In genomic region chr7:124456286-124456685, GRCh38 we compare ENCODE assay signal across 21 cellular contexts.
DNase-seq lines count a peak whose midpoint lies in the region; ATAC-seq, FAIRE-seq and TF ChIP-seq lines count a peak whose summit lies in the region.
"Had no signal": no experiment of that assay in that cellular context is flagged by ENCODE, and none has a peak within 500 bp of the region (broad histone marks: within the 10 kb centered on the region; RNA-seq: fewer than 3 reads in every experiment).

No MANE protein-coding gene starts in this region.

- H3K18ac ChIP-seq in IMR-90 (ENCODE audit: low read depth, low read length): peak overlapping the region; percentile 20; the same call in 1 of the 2 replicates

- H3K27ac ChIP-seq in IMR-90 (ENCODE audit: insufficient read depth, low read length) (no peak overlapping the region), keratinocyte (ENCODE audit: control insufficient read depth, insufficient read depth, low read length) (no peak overlapping the region), adrenal gland (no peak overlapping the region), gastroesophageal sphincter (no peak overlapping the region)
- H3K27ac ChIP-seq: BLaER1 had no signal

- BruUV-seq in IMR-90 (replicated peaks; lab: Mats Ljungman, UMichigan): no TSS peak

- TF ChIP-seq RAD21 in IMR-90 (IDR thresholded peaks at IDR 0.05; ENCODE audit: low read length): no peak

- H2AK5ac ChIP-seq in IMR-90 (ENCODE audit: low read depth, low read length): peak overlapping the region; percentile 56; the same call in 1 of the 2 replicates

- H3K4ac ChIP-seq in IMR-90 (ENCODE audit: low read depth, low read length): peak overlapping the region; percentile 22; the same call in 1 of the 2 replicates

- H4K91ac ChIP-seq in IMR-90 (ENCODE audit: insufficient read depth, low read depth, low read length): 0 out of 2 replicates have a peak overlapping the region, but pooled peaks have one; percentile 10

- TF ChIP-seq POLR2A in IMR-90 (IDR thresholded peaks at IDR 0.05; ENCODE audit: low read depth, low read length): no peak
- TF ChIP-seq POLR2A in adrenal gland (IDR thresholded peaks at IDR 0.05): no peak
- no peak for TF ChIP-seq POLR2A in gastroesophageal sphincter (IDR thresholded peaks at IDR 0.05)

- in situ Hi-C loops in IMR-90 (cut with MboI; ENCODE audit: low sequenced_read_pairs): no loop called here

- intact Hi-C loops in IMR-90 (cut with micrococcal nuclease) (loop anchor here (10.0 kb wide), 1 partner anchor 381 kb away; no protein-coding TSS in a partner anchor), adrenal gland (cut with DNase I) (no loop called here)

- H3K56ac ChIP-seq in IMR-90 (ENCODE audit: extremely low read depth, insufficient read depth, low read length): no peak overlapping the region

- H3K4me3 ChIP-seq in IMR-90 (ENCODE audit: insufficient read depth, low read depth, low read length): no peak overlapping the region
- no peak overlapping the region for H3K4me3 ChIP-seq in epithelial cell of esophagus (ENCODE audit: low read length)
- H3K4me3 ChIP-seq in keratinocyte (ENCODE audit: control insufficient read depth in 2 of 3, extremely low read depth in 1 of 3, insufficient read depth in 2 of 3, low read depth in 1 of 3, low read length in 3 of 3): no peak overlapping the region
- H3K4me3 ChIP-seq in adrenal gland: no peak overlapping the region
- no peak overlapping the region for H3K4me3 ChIP-seq in gastroesophageal sphincter
- H3K4me3 ChIP-seq: BLaER1 had no signal

- no peak for TF ChIP-seq EP300 in gastroesophageal sphincter (IDR thresholded peaks at IDR 0.05)

- peak; percentile 17 for FAIRE-seq in keratinocyte (lab: Jason Lieb, UNC)
- FAIRE-seq: A204.1, G401.6, GM12891, GM18507 had no signal

- no peak for TF ChIP-seq CTCF in IMR-90 (conservative IDR thresholded peaks at IDR 0.05; ENCODE audit: low read depth, low read length)
- TF ChIP-seq CTCF in epithelial cell of esophagus (IDR thresholded peaks at IDR 0.05; ENCODE audit: insufficient read depth, low read depth, low read length, missing control alignments): no peak
- TF ChIP-seq CTCF in keratinocyte (optimal IDR thresholded peaks at IDR 0.05 in 1 of 3, IDR thresholded peaks at IDR 0.05 in 1 of 3, conservative IDR thresholded peaks at IDR 0.05 in 1 of 3; ENCODE audit: extremely low read depth in 1 of 3, insufficient read depth in 2 of 3, low read length in 3 of 3): no peak
- no peak for TF ChIP-seq CTCF in adrenal gland (IDR thresholded peaks at IDR 0.05)
- no peak for TF ChIP-seq CTCF in gastroesophageal sphincter (IDR thresholded peaks at IDR 0.05)

- H3K27me3 ChIP-seq in IMR-90 (ENCODE audit: control insufficient read depth, insufficient read depth, low read length) (no peaks in the 10 kb centered on the region), keratinocyte (ENCODE audit: control insufficient read depth, extremely low read depth, insufficient read depth, low read length) (no peaks in the 10 kb centered on the region), adrenal gland (no peaks in the 10 kb centered on the region), gastroesophageal sphincter (no peaks in the 10 kb centered on the region)
- H3K27me3 ChIP-seq: BE2C, BLaER1 had no signal

- DNase-seq in IMR-90 (no peak), epithelial cell of esophagus (ENCODE audit: low read depth) (peak; percentile 39), keratinocyte (ENCODE audit: low read depth, low spot score) (no peak), adrenal gland (no peak)
- DNase-seq in stimulated activated naive CD8-positive, alpha-beta T cell treated with anti-CD3 and anti-CD28 coated beads, Interleukin-15, Interleukin-2, amounts not matched to agents 100 U/mL and 50 U/mL, for 24 hours: no peak
- DNase-seq: 8988T; ACHN; BE2C; C1 segment of cervical spinal cord; CD4-positive, alpha-beta memory T cell; CD4-positive, CD25-positive, alpha-beta regulatory T cell; CD8-positive, alpha-beta memory T cell; COR-L47; DMS79 treated with DMSO at 0.1 percent for 48 hours; GF-D8 had no signal

- H4K20me1 ChIP-seq in IMR-90 (ENCODE audit: insufficient read depth, low read length): no peaks in the 10 kb centered on the region
- H4K20me1 ChIP-seq in keratinocyte (ENCODE audit: control insufficient read depth, extremely low read depth, insufficient read depth, low read length): no peaks in the 10 kb centered on the region
- H4K20me1 ChIP-seq: BLaER1 had no signal

- H2BK120ac ChIP-seq in IMR-90 (ENCODE audit: low read depth, low read length): peak overlapping the region; percentile 59; the same call in 1 of the 2 replicates

- H2AK9ac ChIP-seq in IMR-90 (replicated peaks; ENCODE audit: low read depth, low read length, poor library complexity): no peak overlapping the region

- no peak overlapping the region for H3K23ac ChIP-seq in IMR-90 (ENCODE audit: low read depth, low read length)

- POLR2A ChIA-PET in IMR-90 (lab: Charles Lee; ENCODE audit: unreplicated experiment): no interaction called here

- H3K36me3 ChIP-seq in IMR-90 (ENCODE audit: control insufficient read depth, insufficient read depth, low read length) (no peaks in the 10 kb centered on the region), keratinocyte (ENCODE audit: control insufficient read depth in 2 of 2, extremely low read depth in 1 of 2, insufficient read depth in 2 of 2, low read length in 2 of 2) (no peaks in the 10 kb centered on the region), adrenal gland (replicated peaks in 1 of 2) (no peaks in the 10 kb centered on the region), gastroesophageal sphincter (no peaks in the 10 kb centered on the region)
- H3K36me3 ChIP-seq: BE2C, BLaER1 had no signal

- H2AFZ ChIP-seq in IMR-90 (replicated peaks; ENCODE audit: low read length, poor library complexity): no peak overlapping the region
- no peak overlapping the region for H2AFZ ChIP-seq in keratinocyte (ENCODE audit: control insufficient read depth, low read length)

- no peak overlapping the region for H2BK5ac ChIP-seq in IMR-90 (ENCODE audit: low read depth, low read length, poor library complexity, severe bottlenecking)

- no peak overlapping the region for H4K8ac ChIP-seq in IMR-90 (ENCODE audit: low read depth in 2 of 2, low read length in 2 of 2)

- peaks cover 3% of the 10 kb centered on the region; the same call in 1 of the 2 replicates for H3K9me1 ChIP-seq in IMR-90 (ENCODE audit: insufficient read depth, low read length)
- no peaks in the 10 kb centered on the region for H3K9me1 ChIP-seq in keratinocyte (ENCODE audit: control insufficient read depth, extremely low read depth, insufficient read depth, low read length)

- CTCF ChIA-PET in IMR-90 (lab: Yijun Ruan, JAX): interaction anchor here (1.7 kb wide), 1 partner anchor 310 kb away, joined by 5 read pairs; the partner anchor contains the start of gene GPR37

- peak overlapping the region; percentile 47; the same call in 2 of the 3 replicates for H2BK15ac ChIP-seq in IMR-90 (ENCODE audit: low read depth, low read length)

- no peaks in the 10 kb centered on the region; a peak in 1 of 4 replicates for H3K79me1 ChIP-seq in IMR-90 (ENCODE audit: low read depth in 1 of 2, low read length in 2 of 2)

- no CpG with 5 or more reads among the region's 3 CpGs for WGBS in IMR-90 (ENCODE audit: extremely low coverage in 2 of 2, insufficient read length in 1 of 2), 2 experiments
- WGBS in adrenal gland, 4 donors: 77 to 94% (median 80%) methylated on average over 3 of the region's 3 CpGs
- WGBS in gastroesophageal sphincter (ENCODE audit: low coverage in 1 of 2), 2 donors: 66 to 78% methylated on average over 3 of the region's 3 CpGs

- ATAC-seq in IMR-90 (ENCODE audit: low read depth) (no peak), gastroesophageal sphincter (no peak)
- ATAC-seq in stimulated activated naive CD8-positive, alpha-beta T cell treated with anti-CD3 and anti-CD28 coated beads, Interleukin-15, Interleukin-2, amounts not matched to agents 100 U/mL and 50 U/mL, for 24 hours: no peak

- peak overlapping the region; percentile 12; the same call in 1 of the 2 replicates for H4K5ac ChIP-seq in IMR-90 (ENCODE audit: low read depth, low read length)

- H3K4me1 ChIP-seq in IMR-90 (ENCODE audit: control insufficient read depth, insufficient read depth, low read length): peaks cover 13% of the 10 kb centered on the region
- peaks cover 6% of the 10 kb centered on the region for H3K4me1 ChIP-seq in keratinocyte (ENCODE audit: control insufficient read depth, extremely low read depth, insufficient read depth, low read length)
- no peaks in the 10 kb centered on the region for H3K4me1 ChIP-seq in adrenal gland (replicated peaks in 1 of 2)
- peaks cover 0 to 15% (median 0%) of the 10 kb centered on the region in 3 donors for H3K4me1 ChIP-seq in gastroesophageal sphincter
- H3K4me1 ChIP-seq: BE2C, BLaER1 had no signal

- H3K4me2 ChIP-seq in IMR-90 (ENCODE audit: low read depth, low read length): no peak overlapping the region
- H3K4me2 ChIP-seq in keratinocyte (ENCODE audit: control insufficient read depth, extremely low read depth, insufficient read depth, low read depth, low read length): no peak overlapping the region
- H3K4me2 ChIP-seq: BLaER1 had no signal

- H2BK20ac ChIP-seq in IMR-90 (ENCODE audit: low read depth, low read length): peak overlapping the region; percentile 59; the same call in 1 of the 2 replicates

- dilution Hi-C loops in IMR-90 (cut with HindIII; ENCODE audit: low sequenced_read_pairs, unreplicated experiment) (no loop called here), keratinocyte (cut with MboI; ENCODE audit: extremely low pct_ligation_motif_present, low sequenced_read_pairs) (no loop called here)

- H3K9me3 ChIP-seq in IMR-90 (ENCODE audit: control insufficient read depth, insufficient read depth, low read length) (no peaks in the 10 kb centered on the region), keratinocyte (ENCODE audit: control insufficient read depth, low read depth, low read length) (no peaks in the 10 kb centered on the region), adrenal gland (replicated peaks in 1 of 3) (no peaks in the 10 kb centered on the region), gastroesophageal sphincter (no peaks in the 10 kb centered on the region)
- H3K9me3 ChIP-seq: BE2C, BLaER1 had no signal

- H3K9ac ChIP-seq in IMR-90 (ENCODE audit: low read depth, low read length): no peak overlapping the region
- H3K9ac ChIP-seq in keratinocyte (ENCODE audit: control insufficient read depth, extremely low read depth, insufficient read depth, low read length): no peak overlapping the region
- H3K9ac ChIP-seq: BLaER1 had no signal

- H3K14ac ChIP-seq in IMR-90 (replicated peaks; ENCODE audit: low read depth, low read length): 0 out of 2 replicates have a peak overlapping the region, but pooled peaks have one; percentile 31

- no peaks in the 10 kb centered on the region for H3K79me2 ChIP-seq in keratinocyte (ENCODE audit: control insufficient read depth, insufficient read depth, low read length)

TF ChIP-seq in IMR-90, 13 proteins besides CTCF, POLR2A, EP300 and RAD21 (continues in another document):
- no peak for TF ChIP-seq CHD1 (IDR thresholded peaks at IDR 0.05; ENCODE audit: low read depth, low read length)
